In genomic region chr2:189751080-189751658, GRCh38 we compare ENCODE assay signal across 9 cellular contexts. TPM values are rescaled to one million over a fixed set of nuclear protein-coding genes. Genes with fewer than 3 reads are reported as not detected.
DNase-seq lines count a peak whose midpoint lies in the region; ATAC-seq and TF ChIP-seq lines count a peak whose summit lies in the region.
"Had no signal": no experiment of that assay in that cellular context is flagged by ENCODE, and none has a peak within 500 bp of the region (broad histone marks: within the 10 kb centered on the region; RNA-seq: fewer than 3 reads in every experiment).

No MANE protein-coding gene starts in this region.

- no peak overlapping the region for H3K27ac ChIP-seq in breast epithelium
- H3K27ac ChIP-seq in lung (ENCODE audit: low read depth in 1 of 2, low read length in 1 of 2): no peak overlapping the region
- H3K27ac ChIP-seq: SK-N-MC had no signal

- no peaks in the 10 kb centered on the region for H3K4me1 Mint-ChIP-seq in type B pancreatic cell (ENCODE audit: unreplicated experiment)

- no peak for TF ChIP-seq POLR2A in breast epithelium (IDR thresholded peaks at IDR 0.05)

- H3K36me3 Mint-ChIP-seq in type B pancreatic cell: peaks cover 4% of the 10 kb centered on the region

- no peaks in the 10 kb centered on the region for H3K9me3 ChIP-seq in breast epithelium
- H3K9me3 ChIP-seq in lung (ENCODE audit: control insufficient read depth in 2 of 2, insufficient read depth in 1 of 2, low read length in 1 of 2): no peaks in the 10 kb centered on the region

- ATAC-seq in HG03139 (IDR thresholded peaks at IDR 0.05; ENCODE audit: unreplicated experiment): peak; percentile 54
- no peak for ATAC-seq in lung (ENCODE audit: insufficient read depth, low FRiP score)

- no peak overlapping the region for H3K4me3 Mint-ChIP-seq in type B pancreatic cell

- H3K27me3 ChIP-seq in breast epithelium (no peaks in the 10 kb centered on the region), lung (ENCODE audit: control insufficient read depth, insufficient read depth) (no peaks in the 10 kb centered on the region)

- TF ChIP-seq CTCF in breast epithelium (IDR thresholded peaks at IDR 0.05): peak; percentile 18 to 28 (median 26)
- peak; percentile 18 for TF ChIP-seq CTCF in lung (IDR thresholded peaks at IDR 0.05; ENCODE audit: control extremely low read depth, extremely low read depth)
- TF ChIP-seq CTCF in type B pancreatic cell (conservative IDR thresholded peaks at IDR 0.05): peak; percentile 75

- H3K4me3 ChIP-seq in breast epithelium (no peak overlapping the region), lung (no peak overlapping the region)
- H3K4me3 ChIP-seq: SK-N-MC had no signal

- no peaks in the 10 kb centered on the region for H3K9me3 Mint-ChIP-seq in type B pancreatic cell

- DNase-seq in AG08395 (ENCODE audit: low spot score) (peak; percentile 62), EL (peak; percentile 48), SHP77 (lab: John Stamatoyannopoulos, UW) (peak; percentile 14 to 37), breast epithelium (ENCODE audit: low spot score in 2 of 2) (no peak), lung (ENCODE audit: low spot score) (no peak), type B pancreatic cell (ENCODE audit: extremely low spot score, unreplicated experiment) (no peak), NCI-H774 (lab: John Stamatoyannopoulos, UW) (no peak)

- H3K4me1 ChIP-seq in breast epithelium (no peaks in the 10 kb centered on the region), lung (ENCODE audit: control insufficient read depth in 2 of 2, insufficient read depth in 2 of 2, low read length in 2 of 2) (no peaks in the 10 kb centered on the region)

- no peak overlapping the region for H3K27ac Mint-ChIP-seq in type B pancreatic cell

- intact Hi-C loops in breast epithelium (cut with DNase I; ENCODE audit: low total_unique reads): no loop called here

- no peaks in the 10 kb centered on the region for H3K27me3 Mint-ChIP-seq in type B pancreatic cell

- H3K36me3 ChIP-seq in breast epithelium: peaks cover 7% of the 10 kb centered on the region
- H3K36me3 ChIP-seq in lung (ENCODE audit: control insufficient read depth in 2 of 2, insufficient read depth in 2 of 2, low read length in 2 of 2): peaks cover 4 to 10% of the 10 kb centered on the region in 2 donors

- WGBS in lung, 2 donors: 83 to 85% methylated on average over 10 of the region's 10 CpGs

RNA-seq across cellular contexts. Expression of gene OSGEPL1, which starts 11.4 kb away (rescaled TPM):
- total RNA-seq in breast epithelium (10 to 100 TPM in 1 of 3 donors, 1 to 10 TPM in 2; 5.3 to 11.6 (median 9.2) TPM), lung (10 to 100 TPM in 1 of 2 donors, 1 to 10 TPM in 1; 8.0 to 14.8 TPM), type B pancreatic cell (ENCODE audit: low replicate concordance) (7.6 and 13.7 TPM in 2 replicates)
- 1 to 10 TPM; 3.3 to 4.8 TPM for polyA plus RNA-seq in lung

RNA-seq across cellular contexts. Expression of gene ORMDL1, which starts 33.0 kb away (rescaled TPM):
- total RNA-seq in breast epithelium: 10 to 100 TPM; 85.2 to 97.0 (median 90.6) TPM
- total RNA-seq in lung: 100 to 1,000 TPM in 1 of 2 donors, 10 to 100 TPM in 1; 42.6 to 118 TPM
- polyA plus RNA-seq in lung: 100 to 1,000 TPM in 1 of 2 donors, 10 to 100 TPM in 1; 47.2 to 167 TPM
- total RNA-seq in type B pancreatic cell (ENCODE audit: low replicate concordance): 43.5 and 57.2 TPM in 2 replicates

RNA-seq across cellular contexts. Expression of gene PMS1, which starts 33.1 kb away (rescaled TPM):
- total RNA-seq in breast epithelium (10 to 100 TPM; 18.1 to 29.1 (median 21.0) TPM), lung (10 to 100 TPM; 21.3 to 40.3 TPM), type B pancreatic cell (ENCODE audit: low replicate concordance) (21.1 and 47.3 TPM in 2 replicates)
- polyA plus RNA-seq in lung: 10 to 100 TPM in 1 of 2 donors, 1 to 10 TPM in 1; 6.8 to 15.6 TPM

Comparison
In these comparisons a context has a peak if more than half of its experiments do, and no peak if none do; other contexts are left out.
1. DNase-seq: peak in AG08395 (single experiment), EL (single experiment) and SHP77 (2 of 2); none in breast epithelium (0 of 2), lung (single experiment), type B pancreatic cell (single experiment) and NCI-H774 (single experiment).
2. CTCF ChIP-seq: peak in every context shown above with its lines; median percentile 75 in type B pancreatic cell; 26 in breast epithelium; 18 in lung.